ENCODE assay signal across 8 cellular contexts in genomic region chr3:27591811-27592210, GRCh38.
DNase-seq lines count a peak whose midpoint lies in the region; ATAC-seq and TF ChIP-seq lines count a peak whose summit lies in the region.

No MANE protein-coding gene starts in this region.

- intact Hi-C loops in mammary epithelial cell (cut with micrococcal nuclease): no loop called here

- TF ChIP-seq CTCF in mammary epithelial cell (conservative IDR thresholded peaks at IDR 0.05 in 1 of 2, IDR thresholded peaks at IDR 0.05 in 1 of 2; ENCODE audit: extremely low read depth in 1 of 2, insufficient read depth in 1 of 2, low read depth in 1 of 2, low read length in 2 of 2): no peak
- TF ChIP-seq CTCF in hepatocyte (IDR thresholded peaks at IDR 0.05; ENCODE audit: poor library complexity): no peak

- H3K79me2 ChIP-seq in mammary epithelial cell (ENCODE audit: insufficient read depth, low read length) (no peaks in the 10 kb centered on the region), hepatocyte (no peaks in the 10 kb centered on the region)

- dilution Hi-C loops in mammary epithelial cell (cut with HindIII; ENCODE audit: low sequenced_read_pairs): loop anchor here (10.0 kb wide), 2 partner anchors 57 to 63 kb away; no protein-coding TSS in a partner anchor

- H3K4me1 ChIP-seq in mammary epithelial cell (ENCODE audit: insufficient read depth, low read length) (peaks cover 22% of the 10 kb centered on the region), rectal smooth muscle tissue (ENCODE audit: control insufficient read depth, insufficient read depth, low read length) (peaks cover 25% of the 10 kb centered on the region), hepatocyte (ENCODE audit: insufficient read depth) (no peaks in the 10 kb centered on the region)

- BruUV-seq in mammary epithelial cell (replicated peaks; lab: Mats Ljungman, UMichigan): no TSS peak

- in situ Hi-C loops in mammary epithelial cell (cut with MboI; ENCODE audit: low sequenced_read_pairs in 2 of 2): no loop called here

- no peak overlapping the region for H3K4me3 ChIP-seq in mammary epithelial cell (replicated peaks in 1 of 3; ENCODE audit: insufficient read depth in 1 of 3, low read depth in 2 of 3, low read length in 3 of 3)
- no peak overlapping the region for H3K4me3 ChIP-seq in rectal smooth muscle tissue (ENCODE audit: low read length)
- no peak overlapping the region for H3K4me3 ChIP-seq in hepatocyte

- H3K27me3 ChIP-seq in mammary epithelial cell (ENCODE audit: insufficient read depth, low read length) (no peaks in the 10 kb centered on the region), rectal smooth muscle tissue (ENCODE audit: control insufficient read depth, insufficient read depth, low read length) (no peaks in the 10 kb centered on the region), hepatocyte (no peaks in the 10 kb centered on the region)

- H4K20me1 ChIP-seq in mammary epithelial cell (ENCODE audit: insufficient read depth, low read length) (no peaks in the 10 kb centered on the region), hepatocyte (ENCODE audit: insufficient read depth, poor library complexity, severe bottlenecking) (no peaks in the 10 kb centered on the region)

- H3K9ac ChIP-seq in mammary epithelial cell (ENCODE audit: insufficient read depth, low read length): no peak overlapping the region
- no peak overlapping the region for H3K9ac ChIP-seq in rectal smooth muscle tissue (ENCODE audit: low read length)

- no peaks in the 10 kb centered on the region for H3K36me3 ChIP-seq in mammary epithelial cell (ENCODE audit: insufficient read depth, low read length)
- H3K36me3 ChIP-seq in rectal smooth muscle tissue (ENCODE audit: control insufficient read depth, insufficient read depth, low read length): no peaks in the 10 kb centered on the region
- H3K36me3 ChIP-seq in hepatocyte (replicated peaks; ENCODE audit: insufficient read depth, low read depth): no peaks in the 10 kb centered on the region

- DNase-seq in mammary epithelial cell (no peak), hepatocyte (ENCODE audit: low spot score) (no peak), HPDE6-E6E7 (ENCODE audit: extremely low spot score) (no peak), DMS153 (lab: John Stamatoyannopoulos, UW) (no peak)
- DNase-seq in effector CD4-positive, alpha-beta T cell: no peak

- WGBS in mammary epithelial cell (ENCODE audit: low coverage, missing lambda C conversion rate): 83% methylated on average over 4 of the region's 4 CpGs
- 83% methylated on average over 4 of the region's 4 CpGs for WGBS in hepatocyte (ENCODE audit: low lambda C conversion rate, missing lambda C conversion rate)

- no peaks in the 10 kb centered on the region for H3K9me2 ChIP-seq in hepatocyte (replicated peaks; ENCODE audit: insufficient read depth)

- ATAC-seq in GM18907 (IDR thresholded peaks at IDR 0.05; ENCODE audit: unreplicated experiment) (peak; percentile 59), HG03159 (IDR thresholded peaks at IDR 0.05; ENCODE audit: unreplicated experiment) (peak; percentile 56)

- H3K27ac ChIP-seq in mammary epithelial cell (ENCODE audit: insufficient read depth, low read depth, low read length) (no peak overlapping the region), rectal smooth muscle tissue (ENCODE audit: low read depth, low read length) (peak overlapping the region; percentile 31), hepatocyte (no peak overlapping the region)

- H3K9me3 ChIP-seq in mammary epithelial cell (replicated peaks; ENCODE audit: insufficient read depth, low read length) (no peaks in the 10 kb centered on the region), hepatocyte (ENCODE audit: low read depth) (no peaks in the 10 kb centered on the region)

- H2AFZ ChIP-seq in mammary epithelial cell (ENCODE audit: low read depth, low read length): peak overlapping the region; percentile 77
- H2AFZ ChIP-seq in hepatocyte: no peak overlapping the region

- CTCF ChIA-PET in mammary epithelial cell (lab: Charles Lee; ENCODE audit: low non-redundant PET): no interaction called here

- H3K4me2 ChIP-seq in mammary epithelial cell (ENCODE audit: insufficient read depth, low read depth, low read length) (no peak overlapping the region), hepatocyte (no peak overlapping the region)
